In genomic region chr11:6602096-6602940, GRCh38 we compare ENCODE assay signal across 9 cellular contexts. TPM values are rescaled to one million over a fixed set of nuclear protein-coding genes. Genes with fewer than 3 reads are reported as not detected.
DNase-seq lines count a peak whose midpoint lies in the region; ATAC-seq and TF ChIP-seq lines count a peak whose summit lies in the region.
"Had no signal": no experiment of that assay in that cellular context is flagged by ENCODE, and none has a peak within 500 bp of the region (broad histone marks: within the 10 kb centered on the region; RNA-seq: fewer than 3 reads in every experiment).

No MANE protein-coding gene starts in this region.

- peaks cover 75% of the 10 kb centered on the region for H3K79me2 ChIP-seq in PC-3 (ENCODE audit: low read length)

- no peaks in the 10 kb centered on the region for H3K27me3 ChIP-seq in PC-3 (ENCODE audit: low read length)
- H3K27me3 ChIP-seq in psoas muscle (ENCODE audit: insufficient read depth in 3 of 3, low read length in 2 of 3): no peaks in the 10 kb centered on the region

- H3K9me2 ChIP-seq in PC-3 (replicated peaks; ENCODE audit: low read length): no peaks in the 10 kb centered on the region

- no peak overlapping the region for H3K27ac ChIP-seq in PC-3 (ENCODE audit: low read length)
- peak overlapping the region; percentile 100 for H3K27ac ChIP-seq in psoas muscle

- H2AFZ ChIP-seq in PC-3 (ENCODE audit: low read length): no peak overlapping the region

- POLR2A ChIA-PET in PC-3 (lab: Charles Lee; ENCODE audit: unreplicated experiment): no interaction called here

- H3K9me3 ChIP-seq in ES-I3 (ENCODE audit: control insufficient read depth, insufficient read depth, low read length) (no peaks in the 10 kb centered on the region), PC-3 (ENCODE audit: low read length) (no peaks in the 10 kb centered on the region), psoas muscle (no peaks in the 10 kb centered on the region)

- peaks cover 5% of the 10 kb centered on the region for H3F3A ChIP-seq in PC-3 (ENCODE audit: low read length, unreplicated experiment)

- H3K4me1 ChIP-seq in ES-I3 (ENCODE audit: insufficient read depth, low read length) (peaks cover 16% of the 10 kb centered on the region), PC-3 (ENCODE audit: insufficient read depth, low read length) (peaks cover 34% of the 10 kb centered on the region), psoas muscle (peaks cover 42% of the 10 kb centered on the region)

- DNase-seq in PC-3 (no peak), fibroblast of pulmonary artery (ENCODE audit: low read depth) (no peak), psoas muscle (no peak), COR-L47 (lab: John Stamatoyannopoulos, UW) (no peak), DMS153 treated with DMSO at 0.1 percent for 48 hours (lab: John Stamatoyannopoulos, UW; ENCODE audit: unreplicated experiment) (no peak), 8988T (no peak)
- DNase-seq: amniotic stem cell had no signal

- WGBS in psoas muscle, 3 donors: 52 to 59% (median 58%) methylated on average over 7 of the region's 7 CpGs

- CTCF ChIA-PET in PC-3 (lab: Charles Lee): interaction anchor here (0.7 kb wide), 2 partner anchors 15 to 104 kb away, joined by 3 to 10 read pairs; no protein-coding TSS in a partner anchor

- intact Hi-C loops in PC-3 (cut with micrococcal nuclease) (loop anchor here (5.0 to 10.0 kb wide), 3 partner anchors 70 to 228 kb away; partner anchors contain the start of genes ARFIP2 and TIMM10B), psoas muscle (cut with DNase I) (loop anchor here in 1 of 2 donors (5.0 to 10.0 kb wide), 2 partner anchors 70 to 208 kb away; partner anchors contain the start of gene SMPD1)

- ATAC-seq in PC-3: no peak
- no peak for ATAC-seq in psoas muscle
- ATAC-seq in HG02870 (IDR thresholded peaks at IDR 0.05; ENCODE audit: unreplicated experiment): no peak

- H3K4me2 ChIP-seq in PC-3 (ENCODE audit: low read length): peak overlapping the region; percentile 97

- TF ChIP-seq CTCF in PC-3 (conservative IDR thresholded peaks at IDR 0.05; ENCODE audit: low read depth, low read length) (no peak), fibroblast of pulmonary artery (IDR thresholded peaks at IDR 0.05; ENCODE audit: low read length, missing control alignments) (no peak), psoas muscle (IDR thresholded peaks at IDR 0.05) (no peak)

- no TSS peak for BruUV-seq in PC-3 (replicated peaks; lab: Mats Ljungman, UMichigan)

- no peaks in the 10 kb centered on the region for H4K20me1 ChIP-seq in PC-3 (ENCODE audit: low read length)

- H3K4me3 ChIP-seq in PC-3 (ENCODE audit: low read length) (peak overlapping the region; percentile 93), fibroblast of pulmonary artery (replicated peaks; ENCODE audit: low read depth, low read length) (peak overlapping the region; percentile 99), psoas muscle (peak overlapping the region; percentile 75)

- H3K9ac ChIP-seq in ES-I3 (ENCODE audit: low read depth, low read length) (peak overlapping the region; percentile 96), PC-3 (ENCODE audit: low read length) (peak overlapping the region; percentile 93)

- H3K36me3 ChIP-seq in ES-I3 (ENCODE audit: insufficient read depth, low read length) (peaks cover 10% of the 10 kb centered on the region), PC-3 (ENCODE audit: low read depth, low read length) (peaks cover 26% of the 10 kb centered on the region; the same call in 1 of the 2 replicates), psoas muscle (ENCODE audit: insufficient read depth in 1 of 2, low read depth in 1 of 2) (peaks cover 8 to 47% of the 10 kb centered on the region in 2 donors)

RNA-seq across cellular contexts. Expression of gene RRP8, which starts 1.1 kb away (rescaled TPM):
- total RNA-seq in PC-3 (2014; rRNA removed) (15.1 and 16.9 TPM in 2 replicates), psoas muscle (10 to 100 TPM; 11.6 to 18.6 (median 15.5) TPM)
- 10 to 100 TPM; 18.4 to 34.0 (median 26.1) TPM for polyA plus RNA-seq in psoas muscle

RNA-seq across cellular contexts. Expression of gene ILK, which starts 1.3 kb away (rescaled TPM):
- 73.0 and 73.9 TPM in 2 replicates for total RNA-seq in PC-3 (2014; rRNA removed)
- 10 to 100 TPM; 68.3 to 96.6 (median 84.3) TPM for total RNA-seq in psoas muscle
- 100 to 1,000 TPM in 2 of 3 donors, 10 to 100 TPM in 1; 75.8 to 173 (median 104) TPM for polyA plus RNA-seq in psoas muscle

RNA-seq across cellular contexts. Expression of gene TAF10, which starts 9.7 kb away (rescaled TPM):
- 102 and 128 TPM in 2 replicates for total RNA-seq in PC-3 (2014; rRNA removed)
- 100 to 1,000 TPM in 2 of 4 donors, 10 to 100 TPM in 2; 70.4 to 119 (median 99.5) TPM for total RNA-seq in psoas muscle
- 10 to 100 TPM; 67.0 to 80.3 (median 67.1) TPM for polyA plus RNA-seq in psoas muscle

RNA-seq across cellular contexts. Expression of gene TPP1, which starts 16.9 kb away (rescaled TPM):
- total RNA-seq in PC-3 (2014; rRNA removed) (21.6 and 48.3 TPM in 2 replicates), psoas muscle (10 to 100 TPM; 28.0 to 50.2 (median 35.8) TPM)
- 10 to 100 TPM; 11.8 to 30.0 (median 21.6) TPM for polyA plus RNA-seq in psoas muscle

RNA-seq across cellular contexts. Expression of gene DCHS1, which starts 53.3 kb away (rescaled TPM):
- total RNA-seq in PC-3 (2014; rRNA removed) (under 0.01 TPM in 1 of 2 replicates, not detected in the other), psoas muscle (1 to 10 TPM; 3.2 to 7.2 (median 5.4) TPM)
- 1 to 10 TPM in 2 of 3 donors, under 1 TPM in 1; 0.98 to 1.7 (median 1.1) TPM for polyA plus RNA-seq in psoas muscle
